Comparison of ENCODE assay signal across 9 cellular contexts in genomic region chr4:94472056-94472826, GRCh38. TPM values are rescaled to one million over a fixed set of nuclear protein-coding genes. Genes with fewer than 3 reads are reported as not detected.
DNase-seq lines count a peak whose midpoint lies in the region; ATAC-seq and TF ChIP-seq lines count a peak whose summit lies in the region.
"Had no signal": no experiment of that assay in that cellular context is flagged by ENCODE, and none has a peak within 500 bp of the region (broad histone marks: within the 10 kb centered on the region; RNA-seq: fewer than 3 reads in every experiment).

No MANE protein-coding gene starts in this region.

- TF ChIP-seq POLR2A in heart left ventricle (IDR thresholded peaks at IDR 0.05) (no peak), ovary (IDR thresholded peaks at IDR 0.05) (no peak)

- no peak for TF ChIP-seq CTCF in heart left ventricle (IDR thresholded peaks at IDR 0.05)
- TF ChIP-seq CTCF in foreskin keratinocyte (conservative IDR thresholded peaks at IDR 0.05), result no peak
- no peak for TF ChIP-seq CTCF in ovary (IDR thresholded peaks at IDR 0.05)

- intact Hi-C loops in heart left ventricle (cut with DNase I), result no loop called here
- intact Hi-C loops in Right ventricle myocardium inferior (cut with DNase I), result no loop called here
- intact Hi-C loops in ovary (cut with DNase I), result no loop called here

- no peaks in the 10 kb centered on the region for H3K27me3 ChIP-seq in heart left ventricle
- H3K27me3 ChIP-seq in foreskin keratinocyte, result no peaks in the 10 kb centered on the region
- no peaks in the 10 kb centered on the region for H3K27me3 ChIP-seq in ovary

- ATAC-seq in heart left ventricle (peak in 3 of 4 donors; percentile 4 to 30 (median 16)), Right ventricle myocardium inferior (no peak), SK-N-SH treated with all-trans-retinoic acid at 6 μM for 48 hours (peak; percentile 93), foreskin keratinocyte (peak; percentile 76), GM21576 (IDR thresholded peaks at IDR 0.05; ENCODE audit: unreplicated experiment) (no peak), GM21737 (IDR thresholded peaks at IDR 0.05; ENCODE audit: unreplicated experiment) (no peak)

- H3K36me3 ChIP-seq in heart left ventricle (no peaks in the 10 kb centered on the region), ovary (no peaks in the 10 kb centered on the region)

- H3K9me3 ChIP-seq in heart left ventricle, result no peaks in the 10 kb centered on the region
- no peaks in the 10 kb centered on the region for H3K9me3 ChIP-seq in ovary

- no peak for TF ChIP-seq EP300 in ovary (IDR thresholded peaks at IDR 0.05)

- no peak for DNase-seq in heart left ventricle
- DNase-seq in Right ventricle myocardium inferior (ENCODE audit: missing footprints), result no peak
- peak in 1 of 2 donors; percentile 70 for DNase-seq in foreskin keratinocyte
- DNase-seq in ovary, result no peak
- no peak for DNase-seq in Ammon's horn (ENCODE audit: low spot score)
- DNase-seq: NCI-H1694 treated with DMSO at 0.1 percent for 48 hours had no signal

- WGBS in heart left ventricle, 4 donors, result 67 to 81% (median 70%) methylated on average over 5 of the region's 5 CpGs
- 93 to 95% (median 94%) methylated on average over 5 of the region's 5 CpGs for WGBS in ovary, 3 donors

- H3K27ac ChIP-seq in heart left ventricle (peak overlapping the region in 10 of 12 donors; percentile 27 to 70 (median 53)), foreskin keratinocyte (no peak overlapping the region), ovary (no peak overlapping the region)

- H3K4me3 ChIP-seq in heart left ventricle, result no peak overlapping the region
- no peak overlapping the region for H3K4me3 ChIP-seq in ovary

- H3K4me1 ChIP-seq in heart left ventricle (peaks cover 0 to 86% (median 50%) of the 10 kb centered on the region in 12 donors), foreskin keratinocyte (peaks cover 17% of the 10 kb centered on the region), ovary (ENCODE audit: insufficient read depth) (peaks cover 6% of the 10 kb centered on the region)

TF ChIP-seq in SK-N-SH treated with all-trans-retinoic acid at 6 μM for 48 hours, 23 proteins besides CTCF, POLR2A, EP300 and RAD21:
- TF ChIP-seq, protein P1, sequence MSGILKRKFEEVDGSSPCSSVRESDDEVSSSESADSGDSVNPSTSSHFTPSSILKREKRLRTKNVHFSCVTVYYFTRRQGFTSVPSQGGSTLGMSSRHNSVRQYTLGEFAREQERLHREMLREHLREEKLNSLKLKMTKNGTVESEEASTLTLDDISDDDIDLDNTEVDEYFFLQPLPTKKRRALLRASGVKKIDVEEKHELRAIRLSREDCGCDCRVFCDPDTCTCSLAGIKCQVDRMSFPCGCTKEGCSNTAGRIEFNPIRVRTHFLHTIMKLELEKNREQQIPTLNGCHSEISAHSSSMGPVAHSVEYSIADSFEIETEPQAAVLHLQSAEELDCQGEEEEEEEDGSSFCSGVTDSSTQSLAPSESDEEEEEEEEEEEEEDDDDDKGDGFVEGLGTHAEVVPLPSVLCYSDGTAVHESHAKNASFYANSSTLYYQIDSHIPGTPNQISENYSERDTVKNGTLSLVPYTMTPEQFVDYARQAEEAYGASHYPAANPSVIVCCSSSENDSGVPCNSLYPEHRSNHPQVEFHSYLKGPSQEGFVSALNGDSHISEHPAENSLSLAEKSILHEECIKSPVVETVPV (CRISPR knock-in tag; IDR thresholded peaks at IDR 0.05), result no peak
- no peak for TF ChIP-seq ZFP30 (CRISPR knock-in tag; IDR thresholded peaks at IDR 0.05)
- TF ChIP-seq TOX (CRISPR knock-in tag; IDR thresholded peaks at IDR 0.05; ENCODE audit: borderline replicate concordance), result peak; percentile 44; the same call in 1 of the 2 replicates
- no peak for TF ChIP-seq TSHZ2 (CRISPR knock-in tag; IDR thresholded peaks at IDR 0.05)
- 0 out of 2 replicates have a peak, but pooled peaks have one; percentile 9 for TF ChIP-seq ZC3H10 (CRISPR knock-in tag; IDR thresholded peaks at IDR 0.05)

RNA-seq across cellular contexts. Expression of gene PDLIM5, which starts 20.5 kb away (rescaled TPM):
- total RNA-seq in heart left ventricle (1,000 to 10,000 TPM in 7 of 9 donors, 100 to 1,000 TPM in 2; 814 to 1,378 (median 1,064) TPM), Right ventricle myocardium inferior (1,145 TPM), foreskin keratinocyte (119 and 137 TPM in 2 replicates), ovary (100 to 1,000 TPM in 3 of 7 donors, 10 to 100 TPM in 4; 67.2 to 160 (median 87.8) TPM)
- polyA plus RNA-seq in heart left ventricle (100 to 1,000 TPM; 262 to 648 TPM), foreskin keratinocyte (24.2 and 26.2 TPM in 2 replicates), ovary (100 to 1,000 TPM in 1 of 2 donors, 10 to 100 TPM in 1; 24.9 to 154 TPM)

Comparison
In these comparisons a context has a peak if more than half of its experiments do, and no peak if none do; other contexts are left out.
1. ATAC-seq: peak in heart left ventricle (3 of 4), SK-N-SH treated with all-trans-retinoic acid at 6 μM for 48 hours (single experiment) and foreskin keratinocyte (single experiment); none in Right ventricle myocardium inferior (single experiment), GM21576 (single experiment) and GM21737 (single experiment).
2. H3K27ac ChIP-seq: peak in heart left ventricle (10 of 12); none in foreskin keratinocyte (single experiment) and ovary (0 of 2).